ENCODE assay signal across 8 cellular contexts in genomic region chr14:75127474-75127820, GRCh38. TPM values are rescaled to one million over a fixed set of nuclear protein-coding genes. Genes with fewer than 3 reads are reported as not detected.
DNase-seq lines count a peak whose midpoint lies in the region; ATAC-seq and TF ChIP-seq lines count a peak whose summit lies in the region.
"Not testable (repeated sequence)": the region's sequence is repeated elsewhere in the genome, so short reads cannot be mapped to it uniquely, and the experiment has no call there.

No MANE protein-coding gene starts in this region.

- not testable (repeated sequence) for H3K27me3 Mint-ChIP-seq in activated naive CD8-positive, alpha-beta T cell treated with anti-CD3 and anti-CD28 coated beads for 36 hours; endothelial cell (ENCODE audit: unreplicated experiment)

- H3K4me2 ChIP-seq in BLaER1 treated with 17β-estradiol and CSF1 and Interleukin-3, amounts not matched to agents 10 nM and 100 nM = peak overlapping the region; percentile 80 to 99 (median 91)

- peaks cover 28% of the 10 kb centered on the region for H3K36me3 Mint-ChIP-seq in activated naive CD8-positive, alpha-beta T cell treated with anti-CD3 and anti-CD28 coated beads for 36 hours
- H3K36me3 Mint-ChIP-seq in endothelial cell (ENCODE audit: low read depth, unreplicated experiment) = not testable (repeated sequence)

- H3K4me1 ChIP-seq in BLaER1 treated with 17β-estradiol and CSF1 and Interleukin-3, amounts not matched to agents 10 nM and 100 nM = peaks cover 25 to 57% (median 40%) of the 10 kb centered on the region in 10 experiments
- H3K4me1 ChIP-seq in neutrophil (ENCODE audit: control insufficient read depth in 1 of 2, insufficient read depth in 1 of 2, low read depth in 1 of 2, low read length in 1 of 2) = peaks cover 48 to 51% of the 10 kb centered on the region in 2 experiments

- peak overlapping the region; percentile 95 for H3K4me3 Mint-ChIP-seq in activated naive CD8-positive, alpha-beta T cell treated with anti-CD3 and anti-CD28 coated beads for 36 hours
- H3K4me3 Mint-ChIP-seq in endothelial cell (ENCODE audit: unreplicated experiment) = peak overlapping the region; percentile 83

- peak overlapping the region; percentile 63 to 85 (median 74) for H3K4me3 ChIP-seq in BLaER1 treated with 17β-estradiol and CSF1 and Interleukin-3, amounts not matched to agents 10 nM and 100 nM
- peak overlapping the region; percentile 78 for H3K4me3 ChIP-seq in kidney epithelial cell (ENCODE audit: low read depth, low read length)
- H3K4me3 ChIP-seq in neutrophil (ENCODE audit: low read depth in 1 of 2, low read length in 1 of 2) = peak overlapping the region; percentile 57 to 83

- H3K27ac Mint-ChIP-seq in activated naive CD8-positive, alpha-beta T cell treated with anti-CD3 and anti-CD28 coated beads for 36 hours = peak overlapping the region; percentile 98
- peak overlapping the region; percentile 93 for H3K27ac Mint-ChIP-seq in endothelial cell (ENCODE audit: unreplicated experiment)

- TF ChIP-seq CTCF in endothelial cell (IDR thresholded peaks at IDR 0.05; ENCODE audit: unreplicated experiment); kidney epithelial cell (IDR thresholded peaks at IDR 0.05; ENCODE audit: insufficient read depth, low read length, poor library complexity, severe bottlenecking); neutrophil (IDR thresholded peaks at IDR 0.05): not testable (repeated sequence)

- H3K4me1 Mint-ChIP-seq in activated naive CD8-positive, alpha-beta T cell treated with anti-CD3 and anti-CD28 coated beads for 36 hours = peaks cover 38% of the 10 kb centered on the region
- peaks cover 26% of the 10 kb centered on the region for H3K4me1 Mint-ChIP-seq in endothelial cell (ENCODE audit: unreplicated experiment)

- peak overlapping the region; percentile 94 to 99 (median 95) for H3K9ac ChIP-seq in BLaER1 treated with 17β-estradiol and CSF1 and Interleukin-3, amounts not matched to agents 10 nM and 100 nM

- H3K27ac ChIP-seq in BLaER1 treated with 17β-estradiol and CSF1 and Interleukin-3, amounts not matched to agents 10 nM and 100 nM = peak overlapping the region; percentile 94 to 99 (median 96)
- H3K27ac ChIP-seq in neutrophil (peak overlapping the region; percentile 97), substantia nigra (ENCODE audit: low read depth, low read length, poor library complexity, severe bottlenecking) (peak overlapping the region; percentile 94)

- DNase-seq in activated naive CD8-positive, alpha-beta T cell treated with anti-CD3 and anti-CD28 coated beads for 36 hours = peak; percentile 18
- not testable (repeated sequence) for DNase-seq in endothelial cell (ENCODE audit: low spot score); kidney epithelial cell (ENCODE audit: low read depth); substantia nigra (lab: John Stamatoyannopoulos, UW)

- H3K9me3 Mint-ChIP-seq in activated naive CD8-positive, alpha-beta T cell treated with anti-CD3 and anti-CD28 coated beads for 36 hours; endothelial cell (ENCODE audit: unreplicated experiment): not testable (repeated sequence)

- H4K20me1 ChIP-seq in BLaER1 treated with 17β-estradiol and CSF1 and Interleukin-3, amounts not matched to agents 10 nM and 100 nM = not testable (repeated sequence)

- peak; percentile 12 for ATAC-seq in HG03066 (IDR thresholded peaks at IDR 0.05; ENCODE audit: low read depth, unreplicated experiment)
- peak; percentile 3 for ATAC-seq in SK-N-SH treated with all-trans-retinoic acid at 6 μM for 48 hours

- not testable (repeated sequence) for H3K9me3 ChIP-seq in BLaER1 treated with 17β-estradiol and CSF1 and Interleukin-3, amounts not matched to agents 10 nM and 100 nM (replicated peaks in 1 of 11); neutrophil

- H3K27me3 ChIP-seq in BLaER1 treated with 17β-estradiol and CSF1 and Interleukin-3, amounts not matched to agents 10 nM and 100 nM; kidney epithelial cell (ENCODE audit: control insufficient read depth, insufficient read depth, low read length); neutrophil: not testable (repeated sequence)

- H3K36me3 ChIP-seq in BLaER1 treated with 17β-estradiol and CSF1 and Interleukin-3, amounts not matched to agents 10 nM and 100 nM = peaks cover 17 to 58% (median 32%) of the 10 kb centered on the region in 11 experiments; a peak in 19 of 22 replicates
- H3K36me3 ChIP-seq in kidney epithelial cell (ENCODE audit: control insufficient read depth, insufficient read depth, low read length); neutrophil: not testable (repeated sequence)

RNA-seq across cellular contexts. Expression of gene NEK9, which starts 0.6 kb away (rescaled TPM):
- 10 to 100 TPM; 50.1 to 50.9 TPM for total RNA-seq in activated naive CD8-positive, alpha-beta T cell treated with anti-CD3 and anti-CD28 coated beads for 36 hours
- 74.3 TPM for total RNA-seq in endothelial cell (ENCODE audit: unreplicated experiment)
- total RNA-seq in kidney epithelial cell = 28.1 and 43.5 TPM in 2 replicates

RNA-seq across cellular contexts. Expression of gene TMED10, which starts 49.0 kb away (rescaled TPM):
- 100 to 1,000 TPM; 160 to 169 TPM for total RNA-seq in activated naive CD8-positive, alpha-beta T cell treated with anti-CD3 and anti-CD28 coated beads for 36 hours
- total RNA-seq in endothelial cell (ENCODE audit: unreplicated experiment) (312 TPM), kidney epithelial cell (271 and 309 TPM in 2 replicates)

RNA-seq across cellular contexts. Expression of gene ZC2HC1C, which starts 58.0 kb away (rescaled TPM):
- under 1 TPM; 0.40 to 0.56 TPM for total RNA-seq in activated naive CD8-positive, alpha-beta T cell treated with anti-CD3 and anti-CD28 coated beads for 36 hours
- total RNA-seq in endothelial cell (ENCODE audit: unreplicated experiment) (1.6 TPM), kidney epithelial cell (4.0 and 9.2 TPM in 2 replicates)
